In the genomic region with DNA sequence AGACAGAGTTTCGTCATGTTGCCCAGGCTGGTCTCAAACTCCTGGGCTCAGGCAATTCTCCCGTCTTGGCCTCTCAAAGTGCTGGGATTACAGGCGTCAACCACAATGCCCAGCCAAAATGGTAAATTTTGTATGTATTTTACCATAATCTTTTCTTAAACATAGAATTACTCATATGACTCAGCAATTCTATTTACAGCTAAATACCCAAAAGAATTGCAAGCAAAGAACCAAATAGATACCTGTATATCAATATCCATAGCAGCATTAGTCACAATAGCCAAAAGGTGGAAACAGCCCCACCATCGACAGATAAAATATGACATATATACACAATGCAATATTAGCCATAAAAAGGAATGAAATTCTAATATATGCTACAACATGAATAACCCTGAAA, we compare ENCODE assay signal across 25 cellular contexts. TPM values are rescaled to one million over a fixed set of nuclear protein-coding genes. Genes with fewer than 3 reads are reported as not detected.
"Had no signal": no experiment of that assay in that cellular context is flagged by ENCODE, and none has a peak within 500 bp of the region (broad histone marks: within the 10 kb centered on the region; RNA-seq: fewer than 3 reads in every experiment).

No MANE protein-coding gene starts in this region.

- H3K27me3 Mint-ChIP-seq: naive B cell had no signal

- H3K4me3 Mint-ChIP-seq: naive B cell; natural killer cell; stimulated activated effector memory CD8-positive, alpha-beta T cell treated with anti-CD3 and anti-CD28 coated beads, Interleukin-12 subunit alpha, Interleukin-12 subunit beta, amount 100 ng/mL, for 72 hours had no signal

- H3K9me3 Mint-ChIP-seq: naive B cell; natural killer cell; stimulated activated effector memory CD8-positive, alpha-beta T cell treated with anti-CD3 and anti-CD28 coated beads, Interleukin-12 subunit alpha, Interleukin-12 subunit beta, amount 100 ng/mL, for 72 hours had no signal

- H3K27me3 ChIP-seq: left lung, ovary, sigmoid colon, spleen, stomach, testis, thyroid gland, transverse colon, upper lobe of left lung, vagina had no signal

- H3K36me3 ChIP-seq: left lung, lower lobe of right lung, ovary, prostate gland, sigmoid colon, stomach, thyroid gland, transverse colon, upper lobe of left lung, vagina had no signal

- H3K4me1 Mint-ChIP-seq: natural killer cell; stimulated activated effector memory CD8-positive, alpha-beta T cell treated with anti-CD3 and anti-CD28 coated beads, Interleukin-12 subunit alpha, Interleukin-12 subunit beta, amount 100 ng/mL, for 72 hours had no signal

- H3K36me3 Mint-ChIP-seq: natural killer cell; stimulated activated effector memory CD8-positive, alpha-beta T cell treated with anti-CD3 and anti-CD28 coated beads, Interleukin-12 subunit alpha, Interleukin-12 subunit beta, amount 100 ng/mL, for 72 hours had no signal

- DNase-seq: hippocampal formation; kidney; left colon; left lung; lower lobe of right lung; mammary epithelial cell; naive B cell; natural killer cell; ovary; retina; right cardiac atrium; sigmoid colon; spleen; stimulated activated CD4-positive, alpha-beta T cell treated with anti-CD3 and anti-CD28 coated beads, Interleukin-4, amount 100 ng/mL, for 24 hours; stimulated activated naive CD8-positive, alpha-beta T cell treated with anti-CD3 and anti-CD28 coated beads, Interleukin-15, Interleukin-2, amounts not matched to agents 100 U/mL and 50 U/mL, for 24 hours; stomach; testis; thyroid gland; transverse colon; upper lobe of left lung had no signal

- H3K27ac Mint-ChIP-seq: natural killer cell; stimulated activated effector memory CD8-positive, alpha-beta T cell treated with anti-CD3 and anti-CD28 coated beads, Interleukin-12 subunit alpha, Interleukin-12 subunit beta, amount 100 ng/mL, for 72 hours had no signal

- H3K27ac ChIP-seq: left lung, lower lobe of right lung, ovary, prostate gland, sigmoid colon, spleen, stomach, testis, thyroid gland, transverse colon, upper lobe of left lung, vagina had no signal

- FAIRE-seq: islet of Langerhans, kidney, small intestine had no signal

- H3K4me1 ChIP-seq: left lung, lower lobe of right lung, prostate gland, sigmoid colon, spleen, testis, thyroid gland, transverse colon, upper lobe of left lung, vagina had no signal

- ATAC-seq: left colon; left lung; lower lobe of right lung; natural killer cell; right cardiac atrium; stimulated activated effector memory CD8-positive, alpha-beta T cell treated with anti-CD3 and anti-CD28 coated beads, Interleukin-12 subunit alpha, Interleukin-12 subunit beta, amount 100 ng/mL, for 72 hours; stimulated activated naive CD8-positive, alpha-beta T cell treated with anti-CD3 and anti-CD28 coated beads, Interleukin-15, Interleukin-2, amounts not matched to agents 100 U/mL and 50 U/mL, for 24 hours had no signal

- H3K4me3 ChIP-seq: left lung, lower lobe of right lung, ovary, prostate gland, sigmoid colon, spleen, stomach, testis, thyroid gland, transverse colon, upper lobe of left lung, vagina had no signal

- H3K9me3 ChIP-seq: left lung, lower lobe of right lung, ovary, prostate gland, sigmoid colon, spleen, stomach, testis, thyroid gland, transverse colon, upper lobe of left lung, vagina had no signal

RNA-seq across cellular contexts. Expression of gene CCDC163, which starts 45.4 kb away (rescaled TPM):
- total RNA-seq: vagina had no signal
